In the genomic region with DNA sequence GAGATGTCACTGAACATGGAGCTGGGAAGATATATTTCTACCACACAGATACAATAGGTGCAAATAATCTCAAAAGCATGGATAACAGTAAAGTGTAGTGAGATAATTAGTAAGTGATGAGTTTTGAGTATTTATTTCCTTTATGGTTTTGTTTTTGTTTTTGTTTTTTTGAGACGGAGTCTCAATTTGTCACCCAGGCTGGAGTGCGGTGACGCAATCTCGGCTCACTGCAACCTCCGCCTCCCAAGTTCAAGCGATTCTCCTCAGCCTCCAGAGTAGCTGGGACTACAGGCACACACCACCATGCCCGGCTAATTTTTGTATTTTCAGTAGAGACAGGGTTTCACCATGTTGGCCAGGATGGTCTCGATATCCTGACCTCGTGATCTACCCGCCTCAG, we compare ENCODE assay signal across 12 cellular contexts. TPM values are rescaled to one million over a fixed set of nuclear protein-coding genes. Genes with fewer than 3 reads are reported as not detected.
A peak's percentile ranks its signal among the peaks of the same experiment; 100 is the strongest.
DNase-seq lines count a peak whose midpoint lies in the region; ATAC-seq, FAIRE-seq and TF ChIP-seq lines count a peak whose summit lies in the region.
"Not testable (repeated sequence)": the region's sequence is repeated elsewhere in the genome, so short reads cannot be mapped to it uniquely, and the experiment has no call there.
"Had no signal": no experiment of that assay in that cellular context is flagged by ENCODE, and none has a peak within 500 bp of the region (broad histone marks: within the 10 kb centered on the region; RNA-seq: fewer than 3 reads in every experiment).

No MANE protein-coding gene starts in this region.

- not testable (repeated sequence) for H3K4me3 ChIP-seq in HepG2 (replicated peaks in 1 of 3; ENCODE audit: insufficient read depth in 1 of 3, low read depth in 2 of 3, low read length in 3 of 3); sigmoid colon

- not testable (repeated sequence) for TF ChIP-seq CTCF in WTC11 (IDR thresholded peaks at IDR 0.05); HepG2 (CRISPR knock-in tag; IDR thresholded peaks at IDR 0.05); sigmoid colon (IDR thresholded peaks at IDR 0.05)

- DNase-seq in WTC11 (ENCODE audit: low spot score); HepG2 (ENCODE audit: low spot score): not testable (repeated sequence)
- DNase-seq in sigmoid colon, result peak; percentile 14

- not testable (repeated sequence) for H3K36me3 Mint-ChIP-seq in WTC11

- H3K27me3 Mint-ChIP-seq in WTC11 (ENCODE audit: low read depth), result not testable (repeated sequence)

- H3K27me3 ChIP-seq in HepG2 (ENCODE audit: control insufficient read depth in 1 of 2, insufficient read depth in 2 of 2, low read length in 2 of 2), result peaks cover 1 to 11% of the 10 kb centered on the region in 2 experiments; a peak in 2 of 5 replicates
- not testable (repeated sequence) for H3K27me3 ChIP-seq in sigmoid colon

- not testable (repeated sequence) for H3K27ac Mint-ChIP-seq in WTC11

- peaks cover 21% of the 10 kb centered on the region for H3K79me2 ChIP-seq in HepG2 (ENCODE audit: insufficient read depth, low read length)

- H3K27ac ChIP-seq in HepG2 (ENCODE audit: extremely low read length, insufficient read depth, low read length); sigmoid colon: not testable (repeated sequence)

- H3K4me1 Mint-ChIP-seq in WTC11, result peaks cover 32% of the 10 kb centered on the region

- intact Hi-C loops in HepG2 (cut with micrococcal nuclease; ENCODE audit: unreplicated experiment); sigmoid colon (cut with DNase I): not testable (repeated sequence)

- peak overlapping the region; percentile 4; the same call in 1 of the 2 replicates for H3K4me2 ChIP-seq in HepG2 (ENCODE audit: low read depth, low read length)

- H3K4me1 ChIP-seq in HepG2 (ENCODE audit: insufficient read depth, low read length), result peaks cover 56% of the 10 kb centered on the region
- peaks cover 0 to 39% (median 34%) of the 10 kb centered on the region in 4 donors for H3K4me1 ChIP-seq in sigmoid colon

- not testable (repeated sequence) for H3K9me3 ChIP-seq in HepG2 (ENCODE audit: low read length); sigmoid colon

- TF ChIP-seq POLR2A in HepG2 (IDR thresholded peaks at IDR 0.05; ENCODE audit: insufficient read depth in 1 of 2, low read depth in 2 of 2, low read length in 2 of 2); sigmoid colon (IDR thresholded peaks at IDR 0.05): not testable (repeated sequence)

- H3K36me3 ChIP-seq in HepG2 (replicated peaks in 1 of 2; ENCODE audit: control insufficient read depth in 1 of 2, insufficient read depth in 2 of 2, low read length in 2 of 2); sigmoid colon: not testable (repeated sequence)

- H3K9ac ChIP-seq in HepG2 (ENCODE audit: insufficient read depth, low read depth, low read length), result not testable (repeated sequence)

- not testable (repeated sequence) for H2AFZ ChIP-seq in HepG2 (ENCODE audit: low read length)

- CTCF ChIA-PET in WTC11 (lab: Charles Lee), result interaction anchor here (1.3 to 1.5 kb wide), 2 partner anchors 12 to 23 kb away, joined by 4 read pairs; partner anchors contain the start of gene SYS1
- CTCF ChIA-PET in HepG2 (lab: Yijun Ruan, JAX; ENCODE audit: low intra/inter-chr PET ratio, low total read pairs), result not testable (repeated sequence)

- H3K4me3 Mint-ChIP-seq in WTC11, result not testable (repeated sequence)

- H4K20me1 ChIP-seq in HepG2 (ENCODE audit: insufficient read depth, low read length), result not testable (repeated sequence)

- not testable (repeated sequence) for TF ChIP-seq EP300 in HepG2 (IDR thresholded peaks at IDR 0.05; ENCODE audit: low read depth in 2 of 2, low read length in 2 of 2); HepG2 (CRISPR knock-in tag; IDR thresholded peaks at IDR 0.05; ENCODE audit: borderline replicate concordance); sigmoid colon (IDR thresholded peaks at IDR 0.05)

- in situ Hi-C loops in HepG2 (cut with HindIII; ENCODE audit: extremely low pct_ligation_motif_present, low pct_unique_long_range_greater_than_20kb), result not testable (repeated sequence)

- not testable (repeated sequence) for BruUV-seq in HepG2 (replicated peaks; lab: Mats Ljungman, UMichigan)

- not testable (repeated sequence) for ATAC-seq in WTC11, HepG2

- POLR2A ChIA-PET in WTC11 (lab: Charles Lee), result not testable (repeated sequence)
- POLR2A ChIA-PET in HepG2 (lab: Yijun Ruan, JAX), result interaction anchor here (0.9 to 29.5 kb wide), 4 partner anchors 8 to 28 kb away, joined by 3 to 1422 read pairs (median 713); partner anchors contain the start of genes SDC4 and SYS1

- not testable (repeated sequence) for H3K9me3 Mint-ChIP-seq in WTC11

- FAIRE-seq in HepG2 (lab: Jason Lieb, UNC), result not testable (repeated sequence)

- not testable (repeated sequence) for TF ChIP-seq RAD21 in HepG2 (CRISPR knock-in tag; IDR thresholded peaks at IDR 0.05)

- WGBS in HepG2 (ENCODE audit: low lambda C conversion rate), result 16% methylated on average over 10 of the region's 10 CpGs
- WGBS in sigmoid colon, 2 donors, result 96 to 97% methylated on average over 10 of the region's 10 CpGs

RNA-seq across cellular contexts. Expression of gene SDC4, which starts 2.6 kb away (rescaled TPM):
- total RNA-seq in WTC11 (2021) (64.0 to 69.6 TPM (median 69.5 TPM) in 3 replicates), HepG2 (2016; rRNA removed; fragmentation: Illumina TruSeq; extraction: Trizol) (36.0 and 65.1 TPM in 2 replicates), sigmoid colon (100 to 1,000 TPM in 1 of 4 donors, 10 to 100 TPM in 3; 79.9 to 149 (median 88.5) TPM)
- total RNA-seq in HepG2 (2016; cell fraction: cytosol; rRNA removed; fragmentation: Illumina TruSeq; extraction: Trizol; ENCODE audit: low read depth), result 6.2 and 6.3 TPM in 2 replicates
- 34.4 and 64.3 TPM in 2 replicates for total RNA-seq in HepG2 (2016; cell fraction: insoluble cytoplasmic fraction; rRNA removed; fragmentation: Illumina TruSeq; extraction: Trizol)
- 21.2 and 23.6 TPM in 2 replicates for total RNA-seq in HepG2 (2016; cell fraction: membrane; rRNA removed; fragmentation: Illumina TruSeq; extraction: Trizol)
- total RNA-seq in HepG2 (2016; cell fraction: nucleus; rRNA removed; fragmentation: Illumina TruSeq; extraction: Trizol), result 61.5 and 66.3 TPM in 2 replicates
- polyA plus RNA-seq in HepG2 (2011; rRNA removed) (49.0 and 67.2 TPM in 2 replicates), sigmoid colon (10 to 100 TPM; 22.2 to 63.9 (median 23.6) TPM)
- polyA plus RNA-seq in HepG2 (2011; cell fraction: cytosol; rRNA removed), result 51.5 and 81.1 TPM in 2 replicates
- polyA plus RNA-seq in HepG2 (2011; cell fraction: nucleus; rRNA removed), result 16.0 and 26.7 TPM in 2 replicates
- polyA plus RNA-seq in HepG2 (2012), result 44.1 and 51.7 TPM in 2 replicates
- polyA plus RNA-seq in HepG2 (2016; cell fraction: cytosol; fragmentation: Illumina TruSeq; extraction: Trizol; ENCODE audit: low read depth), result 5.0 TPM in 2 replicates
- polyA plus RNA-seq in HepG2 (2016; cell fraction: insoluble cytoplasmic fraction; fragmentation: Illumina TruSeq; extraction: Trizol; ENCODE audit: low read depth), result 33.1 and 34.5 TPM in 2 replicates
- 13.3 and 15.5 TPM in 2 replicates for polyA plus RNA-seq in HepG2 (2016; cell fraction: membrane; fragmentation: Illumina TruSeq; extraction: Trizol; ENCODE audit: low read depth)
- 86.0 and 86.3 TPM in 2 replicates for polyA plus RNA-seq in HepG2 (2016; cell fraction: nucleus; fragmentation: Illumina TruSeq; extraction: Trizol; ENCODE audit: insufficient read depth, low read depth)
- 33.3 and 94.7 TPM in 2 replicates for polyA minus RNA-seq in HepG2 (2011; rRNA and poly(A)+ RNA removed; ENCODE audit: low replicate concordance)
- 68.1 and 88.6 TPM in 2 replicates for polyA minus RNA-seq in HepG2 (2011; cell fraction: cytosol; rRNA and poly(A)+ RNA removed)
- 15.1 and 31.3 TPM in 2 replicates for polyA minus RNA-seq in HepG2 (2011; cell fraction: nucleus; rRNA and poly(A)+ RNA removed)

RNA-seq across cellular contexts. Expression of gene SYS1, which starts 12.2 kb away (rescaled TPM):
- 15.4 to 20.1 TPM (median 16.4 TPM) in 3 replicates for total RNA-seq in WTC11 (2021)
- total RNA-seq in HepG2 (2016; rRNA removed; fragmentation: Illumina TruSeq; extraction: Trizol), result 22.0 and 38.3 TPM in 2 replicates
- 17.7 and 19.7 TPM in 2 replicates for total RNA-seq in HepG2 (2016; cell fraction: cytosol; rRNA removed; fragmentation: Illumina TruSeq; extraction: Trizol; ENCODE audit: low read depth)
- total RNA-seq in HepG2 (2016; cell fraction: insoluble cytoplasmic fraction; rRNA removed; fragmentation: Illumina TruSeq; extraction: Trizol), result 22.2 and 38.4 TPM in 2 replicates
- total RNA-seq in HepG2 (2016; cell fraction: membrane; rRNA removed; fragmentation: Illumina TruSeq; extraction: Trizol), result 35.6 and 38.6 TPM in 2 replicates
- total RNA-seq in HepG2 (2016; cell fraction: nucleus; rRNA removed; fragmentation: Illumina TruSeq; extraction: Trizol), result 39.9 and 40.9 TPM in 2 replicates
- 65.6 and 75.9 TPM in 2 replicates for polyA plus RNA-seq in HepG2 (2011; rRNA removed)
- 66.7 and 88.3 TPM in 2 replicates for polyA plus RNA-seq in HepG2 (2011; cell fraction: cytosol; rRNA removed)
- polyA plus RNA-seq in HepG2 (2011; cell fraction: nucleus; rRNA removed), result 46.0 and 49.6 TPM in 2 replicates
- 22.5 and 24.8 TPM in 2 replicates for polyA plus RNA-seq in HepG2 (2012)
- 16.5 and 19.7 TPM in 2 replicates for polyA plus RNA-seq in HepG2 (2016; cell fraction: cytosol; fragmentation: Illumina TruSeq; extraction: Trizol; ENCODE audit: low read depth)
- 24.3 and 27.0 TPM in 2 replicates for polyA plus RNA-seq in HepG2 (2016; cell fraction: insoluble cytoplasmic fraction; fragmentation: Illumina TruSeq; extraction: Trizol; ENCODE audit: low read depth)
- polyA plus RNA-seq in HepG2 (2016; cell fraction: membrane; fragmentation: Illumina TruSeq; extraction: Trizol; ENCODE audit: low read depth), result 29.1 and 31.7 TPM in 2 replicates
- polyA plus RNA-seq in HepG2 (2016; cell fraction: nucleus; fragmentation: Illumina TruSeq; extraction: Trizol; ENCODE audit: insufficient read depth, low read depth), result 41.1 and 42.9 TPM in 2 replicates
- 127 and 240 TPM in 2 replicates for polyA minus RNA-seq in HepG2 (2011; rRNA and poly(A)+ RNA removed; ENCODE audit: low replicate concordance)
- 35.0 and 40.9 TPM in 2 replicates for polyA minus RNA-seq in HepG2 (2011; cell fraction: cytosol; rRNA and poly(A)+ RNA removed)
- 56.0 and 62.5 TPM in 2 replicates for polyA minus RNA-seq in HepG2 (2011; cell fraction: nucleus; rRNA and poly(A)+ RNA removed)
- 10 to 100 TPM; 44.2 to 58.7 (median 52.2) TPM for total RNA-seq in sigmoid colon
- 10 to 100 TPM; 14.4 to 35.6 (median 17.1) TPM for polyA plus RNA-seq in sigmoid colon

RNA-seq across cellular contexts. Expression of gene TP53TG5, which starts 27.3 kb away (rescaled TPM):
- total RNA-seq in WTC11 (2021), result 0.37 to 0.85 TPM in 2 of 3 replicates, not detected in the other
- total RNA-seq in HepG2 (2016; rRNA removed; fragmentation: Illumina TruSeq; extraction: Trizol), result not detected in 2 replicates
- total RNA-seq in HepG2 (2016; cell fraction: cytosol; rRNA removed; fragmentation: Illumina TruSeq; extraction: Trizol; ENCODE audit: low read depth), result not detected in 2 replicates
- total RNA-seq in HepG2 (2016; cell fraction: insoluble cytoplasmic fraction; rRNA removed; fragmentation: Illumina TruSeq; extraction: Trizol), result not detected in 2 replicates
- not detected in 2 replicates for total RNA-seq in HepG2 (2016; cell fraction: membrane; rRNA removed; fragmentation: Illumina TruSeq; extraction: Trizol)
- total RNA-seq in HepG2 (2016; cell fraction: nucleus; rRNA removed; fragmentation: Illumina TruSeq; extraction: Trizol), result not detected in 2 replicates
- 0.11 TPM in 1 of 2 replicates, not detected in the other for polyA plus RNA-seq in HepG2 (2011; rRNA removed)
- polyA plus RNA-seq in HepG2 (2011; cell fraction: cytosol; rRNA removed), result not detected in 2 replicates
- not detected in 2 replicates for polyA plus RNA-seq in HepG2 (2011; cell fraction: nucleus; rRNA removed)
- polyA plus RNA-seq in HepG2 (2012), result 0.32 and 0.45 TPM in 2 replicates
- polyA plus RNA-seq in HepG2 (2016; cell fraction: cytosol; fragmentation: Illumina TruSeq; extraction: Trizol; ENCODE audit: low read depth), result not detected in 2 replicates
- not detected in 2 replicates for polyA plus RNA-seq in HepG2 (2016; cell fraction: insoluble cytoplasmic fraction; fragmentation: Illumina TruSeq; extraction: Trizol; ENCODE audit: low read depth)
- polyA plus RNA-seq in HepG2 (2016; cell fraction: membrane; fragmentation: Illumina TruSeq; extraction: Trizol; ENCODE audit: low read depth), result not detected in 2 replicates
- polyA plus RNA-seq in HepG2 (2016; cell fraction: nucleus; fragmentation: Illumina TruSeq; extraction: Trizol; ENCODE audit: insufficient read depth, low read depth), result not detected in 2 replicates
- polyA minus RNA-seq in HepG2 (2011; rRNA and poly(A)+ RNA removed; ENCODE audit: low replicate concordance), result not detected in 2 replicates
- polyA minus RNA-seq in HepG2 (2011; cell fraction: cytosol; rRNA and poly(A)+ RNA removed), result not detected in 2 replicates
- not detected in 2 replicates for polyA minus RNA-seq in HepG2 (2011; cell fraction: nucleus; rRNA and poly(A)+ RNA removed)
- total RNA-seq in sigmoid colon, result under 1 TPM in 1 of 4 donors, not detected in 3; 0.36 TPM
- under 1 TPM in 1 of 3 donors, not detected in 2; 0.03 TPM for polyA plus RNA-seq in sigmoid colon
- total RNA-seq: CD4-positive, CD25-positive, alpha-beta regulatory T cell; CD8-positive, alpha-beta memory T cell; Daoy; G401; GM12878 had no signal
- polyA plus RNA-seq: AG04450; CD8-positive, alpha-beta memory T cell had no signal

RNA-seq across cellular contexts. Expression of gene MATN4, which starts 42.7 kb away (rescaled TPM):
- total RNA-seq in WTC11 (2021) (1.9 to 2.5 TPM (median 2.2 TPM) in 3 replicates), HepG2 (2016; rRNA removed; fragmentation: Illumina TruSeq; extraction: Trizol) (not detected in 2 replicates), sigmoid colon (not detected)
- not detected in 2 replicates for total RNA-seq in HepG2 (2016; cell fraction: cytosol; rRNA removed; fragmentation: Illumina TruSeq; extraction: Trizol; ENCODE audit: low read depth)
- total RNA-seq in HepG2 (2016; cell fraction: insoluble cytoplasmic fraction; rRNA removed; fragmentation: Illumina TruSeq; extraction: Trizol), result not detected in 2 replicates
- not detected in 2 replicates for total RNA-seq in HepG2 (2016; cell fraction: membrane; rRNA removed; fragmentation: Illumina TruSeq; extraction: Trizol)
- total RNA-seq in HepG2 (2016; cell fraction: nucleus; rRNA removed; fragmentation: Illumina TruSeq; extraction: Trizol), result not detected in 2 replicates
- polyA plus RNA-seq in HepG2 (2011; rRNA removed) (0.04 TPM in 1 of 2 replicates, not detected in the other), sigmoid colon (under 1 TPM in 1 of 3 donors, not detected in 2; 0.17 TPM)
- not detected in 2 replicates for polyA plus RNA-seq in HepG2 (2011; cell fraction: cytosol; rRNA removed)
- 0.11 TPM in 1 of 2 replicates, not detected in the other for polyA plus RNA-seq in HepG2 (2011; cell fraction: nucleus; rRNA removed)
- polyA plus RNA-seq in HepG2 (2012), result not detected in 2 replicates
- polyA plus RNA-seq in HepG2 (2016; cell fraction: cytosol; fragmentation: Illumina TruSeq; extraction: Trizol; ENCODE audit: low read depth), result not detected in 2 replicates
- not detected in 2 replicates for polyA plus RNA-seq in HepG2 (2016; cell fraction: insoluble cytoplasmic fraction; fragmentation: Illumina TruSeq; extraction: Trizol; ENCODE audit: low read depth)
- polyA plus RNA-seq in HepG2 (2016; cell fraction: membrane; fragmentation: Illumina TruSeq; extraction: Trizol; ENCODE audit: low read depth), result not detected in 2 replicates
- polyA plus RNA-seq in HepG2 (2016; cell fraction: nucleus; fragmentation: Illumina TruSeq; extraction: Trizol; ENCODE audit: insufficient read depth, low read depth), result not detected in 2 replicates
- not detected in 2 replicates for polyA minus RNA-seq in HepG2 (2011; rRNA and poly(A)+ RNA removed; ENCODE audit: low replicate concordance)
- not detected in 2 replicates for polyA minus RNA-seq in HepG2 (2011; cell fraction: cytosol; rRNA and poly(A)+ RNA removed)
- not detected in 2 replicates for polyA minus RNA-seq in HepG2 (2011; cell fraction: nucleus; rRNA and poly(A)+ RNA removed)
- total RNA-seq: CD4-positive, alpha-beta memory T cell; CD4-positive, CD25-positive, alpha-beta regulatory T cell; Daoy; G401; GM12878 had no signal
- polyA plus RNA-seq: AG04450; CD14-positive monocyte; CD4-positive, alpha-beta memory T cell; CD8-positive, alpha-beta memory T cell had no signal

RNA-seq across cellular contexts. Expression of gene RBPJL, which starts 44.2 kb away (rescaled TPM):
- total RNA-seq in WTC11 (2021) (0.78 to 0.85 TPM (median 0.80 TPM) in 3 replicates), HepG2 (2016; rRNA removed; fragmentation: Illumina TruSeq; extraction: Trizol) (not detected in 2 replicates), sigmoid colon (not detected)
- not detected in 2 replicates for total RNA-seq in HepG2 (2016; cell fraction: cytosol; rRNA removed; fragmentation: Illumina TruSeq; extraction: Trizol; ENCODE audit: low read depth)
- not detected in 2 replicates for total RNA-seq in HepG2 (2016; cell fraction: insoluble cytoplasmic fraction; rRNA removed; fragmentation: Illumina TruSeq; extraction: Trizol)
- not detected in 2 replicates for total RNA-seq in HepG2 (2016; cell fraction: membrane; rRNA removed; fragmentation: Illumina TruSeq; extraction: Trizol)
- total RNA-seq in HepG2 (2016; cell fraction: nucleus; rRNA removed; fragmentation: Illumina TruSeq; extraction: Trizol), result not detected in 2 replicates
- polyA plus RNA-seq in HepG2 (2011; rRNA removed) (not detected in 2 replicates), sigmoid colon (1 to 10 TPM in 1 of 3 donors, not detected in 2; 1.8 TPM)
- not detected in 2 replicates for polyA plus RNA-seq in HepG2 (2011; cell fraction: cytosol; rRNA removed)
- not detected in 2 replicates for polyA plus RNA-seq in HepG2 (2011; cell fraction: nucleus; rRNA removed)
- not detected in 2 replicates for polyA plus RNA-seq in HepG2 (2012)
- polyA plus RNA-seq in HepG2 (2016; cell fraction: cytosol; fragmentation: Illumina TruSeq; extraction: Trizol; ENCODE audit: low read depth), result not detected in 2 replicates
- not detected in 2 replicates for polyA plus RNA-seq in HepG2 (2016; cell fraction: insoluble cytoplasmic fraction; fragmentation: Illumina TruSeq; extraction: Trizol; ENCODE audit: low read depth)
- polyA plus RNA-seq in HepG2 (2016; cell fraction: membrane; fragmentation: Illumina TruSeq; extraction: Trizol; ENCODE audit: low read depth), result not detected in 2 replicates
- polyA plus RNA-seq in HepG2 (2016; cell fraction: nucleus; fragmentation: Illumina TruSeq; extraction: Trizol; ENCODE audit: insufficient read depth, low read depth), result not detected in 2 replicates
- polyA minus RNA-seq in HepG2 (2011; rRNA and poly(A)+ RNA removed; ENCODE audit: low replicate concordance), result not detected in 2 replicates
- polyA minus RNA-seq in HepG2 (2011; cell fraction: cytosol; rRNA and poly(A)+ RNA removed), result not detected in 2 replicates
- not detected in 2 replicates for polyA minus RNA-seq in HepG2 (2011; cell fraction: nucleus; rRNA and poly(A)+ RNA removed)
- total RNA-seq: A673; CD4-positive, alpha-beta memory T cell; CD4-positive, CD25-positive, alpha-beta regulatory T cell; CD8-positive, alpha-beta memory T cell; Daoy; G401 had no signal
- polyA plus RNA-seq: AG04450; CD14-positive monocyte; CD4-positive, alpha-beta memory T cell; CD4-positive, CD25-positive, alpha-beta regulatory T cell; CD8-positive, alpha-beta memory T cell; GM12878 had no signal
